In genomic region chr9:133382507-133383141, GRCh38 we compare ENCODE assay signal across 22 cellular contexts. TPM values are rescaled to one million over a fixed set of nuclear protein-coding genes. Genes with fewer than 3 reads are reported as not detected.
"Had no signal": no experiment of that assay in that cellular context is flagged by ENCODE, and none has a peak within 500 bp of the region (broad histone marks: within the 10 kb centered on the region; RNA-seq: fewer than 3 reads in every experiment).

No MANE protein-coding gene starts in this region.

- H3K27me3 Mint-ChIP-seq: naive B cell; stimulated activated naive B cell treated with anti-CD40 and anti-IgM and Interleukin-4, amounts not matched to agents 10 μg/mL and 1 μg/mL and 100 μg/mL, for 72 hours; type B pancreatic cell had no signal

- H3K27ac ChIP-seq: colonic mucosa, neutrophil, psoas muscle, spleen, stomach had no signal

- H3K27ac Mint-ChIP-seq: naive B cell; nephron progenitor cell; stimulated activated naive B cell treated with anti-CD40 and anti-IgM and Interleukin-4, amounts not matched to agents 10 μg/mL and 1 μg/mL and 100 μg/mL, for 72 hours; type B pancreatic cell had no signal

- ATAC-seq: psoas muscle; sciatic nerve; stimulated activated naive B cell treated with anti-CD40 and anti-IgM and Interleukin-4, amounts not matched to agents 10 μg/mL and 1 μg/mL and 100 μg/mL, for 72 hours had no signal

- H3K4me3 ChIP-seq: colonic mucosa, psoas muscle, spleen, stomach had no signal

- FAIRE-seq: islet of Langerhans, urothelium cell line had no signal

- H3K9me3 Mint-ChIP-seq: naive B cell; stimulated activated naive B cell treated with anti-CD40 and anti-IgM and Interleukin-4, amounts not matched to agents 10 μg/mL and 1 μg/mL and 100 μg/mL, for 72 hours; type B pancreatic cell had no signal

- H3K27me3 ChIP-seq: colonic mucosa, neutrophil, spleen, stomach had no signal

- H3K36me3 ChIP-seq: colonic mucosa, neutrophil, spleen, stomach had no signal

- H3K4me1 ChIP-seq: colonic mucosa, psoas muscle had no signal

- H3K9me3 ChIP-seq: colonic mucosa, neutrophil, psoas muscle, spleen, stomach had no signal

- H3K36me3 Mint-ChIP-seq: naive B cell; stimulated activated naive B cell treated with anti-CD40 and anti-IgM and Interleukin-4, amounts not matched to agents 10 μg/mL and 1 μg/mL and 100 μg/mL, for 72 hours; type B pancreatic cell had no signal

- H3K4me3 Mint-ChIP-seq: naive B cell; nephron progenitor cell; stimulated activated naive B cell treated with anti-CD40 and anti-IgM and Interleukin-4, amounts not matched to agents 10 μg/mL and 1 μg/mL and 100 μg/mL, for 72 hours; type B pancreatic cell had no signal

- DNase-seq: colonic mucosa; dermis blood vessel endothelial cell; foreskin melanocyte; hippocampal formation; kidney glomerular epithelial cell; mesendoderm; naive B cell; nephron progenitor cell; psoas muscle; retina; spleen; stimulated activated CD4-positive, alpha-beta T cell treated with anti-CD3 and anti-CD28 coated beads, Interleukin-15, amount 100 ng/mL, for 24 hours; stimulated activated CD4-positive, alpha-beta T cell treated with anti-CD3 and anti-CD28 coated beads, Interleukin-1b, Interleukin-23, amount 100 ng/mL, for 48 hours; stimulated activated CD4-positive, alpha-beta T cell treated with anti-CD3 and anti-CD28 coated beads, Interleukin-4, amount 100 ng/mL, for 24 hours; stimulated activated naive B cell treated with anti-CD40 and anti-IgM and Interleukin-4, amounts not matched to agents 10 μg/mL and 1 μg/mL and 100 μg/mL, for 72 hours; stomach; substantia nigra had no signal

- H3K4me1 Mint-ChIP-seq: naive B cell; stimulated activated naive B cell treated with anti-CD40 and anti-IgM and Interleukin-4, amounts not matched to agents 10 μg/mL and 1 μg/mL and 100 μg/mL, for 72 hours had no signal

RNA-seq across cellular contexts. Expression of gene STKLD1, which starts 6.5 kb away (rescaled TPM):
- total RNA-seq: stomach had no signal
